Comparison of ENCODE assay signal across 8 cellular contexts in genomic region chr11:9613830-9614762, GRCh38. TPM values are rescaled to one million over a fixed set of nuclear protein-coding genes. Genes with fewer than 3 reads are reported as not detected.
A peak's percentile ranks its signal among the peaks of the same experiment; 100 is the strongest.
DNase-seq lines count a peak whose midpoint lies in the region; ATAC-seq and TF ChIP-seq lines count a peak whose summit lies in the region.

No MANE protein-coding gene starts in this region.

- H3K9me3 ChIP-seq in HUES64 (ENCODE audit: insufficient read depth, low read depth, low read length) = no peaks in the 10 kb centered on the region
- no peaks in the 10 kb centered on the region for H3K9me3 ChIP-seq in neural progenitor cell (ENCODE audit: low read depth)
- H3K9me3 ChIP-seq in stomach smooth muscle (ENCODE audit: control insufficient read depth in 2 of 2, low read length in 2 of 2) = no peaks in the 10 kb centered on the region

- no peaks in the 10 kb centered on the region for H3K79me2 ChIP-seq in neural progenitor cell (ENCODE audit: low read depth)

- peak; percentile 85 for TF ChIP-seq CTCF in foreskin fibroblast (IDR thresholded peaks at IDR 0.05; ENCODE audit: low read depth, low read length)
- TF ChIP-seq CTCF in neural progenitor cell (IDR thresholded peaks at IDR 0.05) = peak; percentile 75

- H3K36me3 ChIP-seq in HUES64 (ENCODE audit: insufficient read depth, low read length) = no peaks in the 10 kb centered on the region
- H3K36me3 ChIP-seq in neural progenitor cell = no peaks in the 10 kb centered on the region
- H3K36me3 ChIP-seq in stomach smooth muscle (ENCODE audit: control insufficient read depth in 2 of 2, insufficient read depth in 2 of 2, low read length in 2 of 2) = no peaks in the 10 kb centered on the region

- H3K4me3 ChIP-seq in HUES64 (ENCODE audit: low read length) (peak overlapping the region; percentile 57), foreskin fibroblast (ENCODE audit: low read depth in 1 of 2, low read length in 2 of 2) (peak overlapping the region; percentile 37 to 56), neural progenitor cell (peak overlapping the region; percentile 47), stomach smooth muscle (ENCODE audit: low read length in 2 of 2) (peak overlapping the region; percentile 72 to 78)

- no peaks in the 10 kb centered on the region for H3K27me3 ChIP-seq in HUES64 (ENCODE audit: insufficient read depth, low read length)
- H3K27me3 ChIP-seq in neural progenitor cell = peaks cover 7% of the 10 kb centered on the region
- H3K27me3 ChIP-seq in stomach smooth muscle (ENCODE audit: control insufficient read depth in 1 of 2, insufficient read depth in 2 of 2, low read length in 2 of 2) = no peaks in the 10 kb centered on the region

- peak; percentile 65 for ATAC-seq in GM21526 (IDR thresholded peaks at IDR 0.05; ENCODE audit: low FRiP score, unreplicated experiment)

- H4K20me1 ChIP-seq in neural progenitor cell (ENCODE audit: low read depth) = no peaks in the 10 kb centered on the region

- H3K4me2 ChIP-seq in neural progenitor cell = peak overlapping the region; percentile 81

- H3K4me1 ChIP-seq in HUES64 (ENCODE audit: insufficient read depth, low read length) (peaks cover 15% of the 10 kb centered on the region), neural progenitor cell (peaks cover 10% of the 10 kb centered on the region), stomach smooth muscle (ENCODE audit: control insufficient read depth, insufficient read depth, low read length) (peaks cover 9% of the 10 kb centered on the region)

- no peaks in the 10 kb centered on the region for H3K9me3 Mint-ChIP-seq in neural progenitor cell

- peak overlapping the region; percentile 83 for H3K27ac ChIP-seq in HUES64 (ENCODE audit: low read depth, low read length)
- no peak overlapping the region for H3K27ac ChIP-seq in neural progenitor cell
- peak overlapping the region; percentile 99 for H3K27ac ChIP-seq in stomach smooth muscle (ENCODE audit: low read length)

- no peaks in the 10 kb centered on the region for H3K36me3 Mint-ChIP-seq in neural progenitor cell

- H2AFZ ChIP-seq in neural progenitor cell (replicated peaks) = peak overlapping the region; percentile 90

- TF ChIP-seq POLR2A in Raji (IDR thresholded peaks at IDR 0.05; ENCODE audit: insufficient read depth, low read depth, low read length) = peak; percentile 80

- peak; percentile 91 for DNase-seq in DMS79 treated with DMSO at 0.1 percent for 48 hours (lab: John Stamatoyannopoulos, UW)
- DNase-seq in activated gamma-delta T cell treated with Interleukin-2 at 50 U/mL for 16 hours = peak; percentile 84
- peak; percentile 89 to 96 for DNase-seq in foreskin fibroblast
- peak; percentile 89 for DNase-seq in neural progenitor cell (ENCODE audit: low spot score)

- 3% methylated on average over 52 of the region's 54 CpGs for WGBS in HUES64

- H3K4me1 Mint-ChIP-seq in neural progenitor cell = peaks cover 16% of the 10 kb centered on the region

- peaks cover 3% of the 10 kb centered on the region for H3K27me3 Mint-ChIP-seq in neural progenitor cell (ENCODE audit: insufficient read depth, low read depth)

- H3K27ac Mint-ChIP-seq in neural progenitor cell = peak overlapping the region; percentile 78

- H3K9ac ChIP-seq in HUES64 (ENCODE audit: low read depth, low read length) = peak overlapping the region; percentile 76
- no peak overlapping the region for H3K9ac ChIP-seq in neural progenitor cell
- peak overlapping the region; percentile 71 to 92 for H3K9ac ChIP-seq in stomach smooth muscle (ENCODE audit: low read length in 2 of 2)

- H3K4me3 Mint-ChIP-seq in neural progenitor cell = peak overlapping the region; percentile 85

- H3F3A ChIP-seq in neural progenitor cell (ENCODE audit: low read depth) = peaks cover 23% of the 10 kb centered on the region

RNA-seq across cellular contexts. Expression of gene WEE1, which starts 40.6 kb away (rescaled TPM):
- 63.0 TPM for polyA plus RNA-seq in HUES64 (2013, experiment 1 of 2)
- polyA plus RNA-seq in HUES64 (2013, experiment 2 of 2) = 64.2 TPM
- 123 and 156 TPM in 2 replicates for total RNA-seq in neural progenitor cell (ENCODE audit: low replicate concordance)

RNA-seq across cellular contexts. Expression of gene SWAP70, which starts 49.8 kb away (rescaled TPM):
- polyA plus RNA-seq in HUES64 (2013, experiment 1 of 2) = 22.5 TPM
- polyA plus RNA-seq in HUES64 (2013, experiment 2 of 2) = 25.7 TPM
- total RNA-seq in neural progenitor cell (ENCODE audit: low replicate concordance) = 18.3 and 25.5 TPM in 2 replicates
